24 cellular contexts compared by ENCODE assay signal in genomic region chr7:20870977-20871376, GRCh38.
"Had no signal": no experiment of that assay in that cellular context is flagged by ENCODE, and none has a peak within 500 bp of the region (broad histone marks: within the 10 kb centered on the region; RNA-seq: fewer than 3 reads in every experiment).

No MANE protein-coding gene starts in this region.

- DNase-seq: naive thymus-derived CD8-positive, alpha-beta T cell; nephron progenitor cell; nucleus accumbens; pancreas; psoas muscle; right cardiac atrium; right lobe of liver; sigmoid colon; small intestine; stimulated activated CD4-positive, alpha-beta T cell treated with anti-CD3 and anti-CD28 coated beads, Interleukin-15, amount 100 ng/mL, for 24 hours; stimulated activated CD4-positive, alpha-beta T cell treated with anti-CD3 and anti-CD28 coated beads, Interleukin-2, amount 100 ng/mL, for 24 hours; stimulated activated CD4-positive, alpha-beta T cell treated with anti-CD3 and anti-CD28 coated beads, Interleukin-2, amount 100 ng/mL, for 48 hours; stimulated activated CD4-positive, alpha-beta T cell treated with anti-CD3 and anti-CD28 coated beads, Interleukin-4, amount 100 ng/mL, for 24 hours; stimulated activated naive B cell treated with anti-CD40 and anti-IgM and Interleukin-4, amounts not matched to agents 10 μg/mL and 1 μg/mL and 100 μg/mL, for 72 hours; stimulated activated naive CD4-positive, alpha-beta T cell treated with Interleukin-2 at 50 U/mL for 16 hours; stomach; thyroid gland; upper lobe of right lung; uterus had no signal

- ATAC-seq: naive thymus-derived CD8-positive, alpha-beta T cell; natural killer cell treated with Interleukin-12 subunit alpha and Interleukin-12 subunit beta and Interleukin-15 and Interleukin-18, amount 100 ng/mL, for 72 hours; pancreas; psoas muscle; right cardiac atrium; right lobe of liver; stimulated activated effector memory CD8-positive, alpha-beta T cell treated with anti-CD3 and anti-CD28 coated beads, Interleukin-12 subunit alpha, Interleukin-12 subunit beta, amount 100 ng/mL, for 72 hours; stimulated activated naive B cell treated with anti-CD40 and anti-IgM and Interleukin-4, amounts not matched to agents 10 μg/mL and 1 μg/mL and 100 μg/mL, for 72 hours; upper lobe of right lung had no signal

- H3K27ac ChIP-seq: neutrophil, pancreas, psoas muscle, right lobe of liver, sigmoid colon, stomach, thoracic aorta, thyroid gland, tibial nerve, upper lobe of right lung, uterus had no signal

- H3K9me3 ChIP-seq: neutrophil, pancreas, psoas muscle, right lobe of liver, sigmoid colon, stomach, thoracic aorta, thyroid gland, upper lobe of right lung, uterus had no signal

- H3K27me3 ChIP-seq: neutrophil, right lobe of liver, sigmoid colon, stomach, thyroid gland, tibial nerve, upper lobe of right lung, uterus had no signal

- H3K36me3 ChIP-seq: neutrophil, pancreas, right lobe of liver, sigmoid colon, stomach, thoracic aorta, thyroid gland, tibial nerve, upper lobe of right lung, uterus had no signal

- H3K4me1 ChIP-seq: pancreas, psoas muscle, right lobe of liver, sigmoid colon, stomach, thyroid gland, tibial nerve, upper lobe of right lung, uterus had no signal

- H3K4me3 ChIP-seq: pancreas, psoas muscle, right lobe of liver, sigmoid colon, stomach, thoracic aorta, thyroid gland, tibial nerve, upper lobe of right lung, uterus had no signal
